ENCODE assay signal across 24 cellular contexts in genomic region chr20:39111359-39112195, GRCh38.
DNase-seq lines count a peak whose midpoint lies in the region; ATAC-seq and TF ChIP-seq lines count a peak whose summit lies in the region.
"Had no signal": no experiment of that assay in that cellular context is flagged by ENCODE, and none has a peak within 500 bp of the region (broad histone marks: within the 10 kb centered on the region; RNA-seq: fewer than 3 reads in every experiment).

No MANE protein-coding gene starts in this region.

- ATAC-seq in body of pancreas: peak; percentile 12
- ATAC-seq: natural killer cell treated with Interleukin-12 subunit alpha and Interleukin-12 subunit beta and Interleukin-15 and Interleukin-18, amount 100 ng/mL, for 72 hours had no signal

- no peak for TF ChIP-seq POLR2A in body of pancreas (IDR thresholded peaks at IDR 0.05)
- TF ChIP-seq POLR2A in transverse colon (IDR thresholded peaks at IDR 0.05): no peak

- TF ChIP-seq CTCF in DOHH2 (IDR thresholded peaks at IDR 0.05; ENCODE audit: low read depth, low read length, poor library complexity, severe bottlenecking) (no peak), Loucy (conservative IDR thresholded peaks at IDR 0.05; ENCODE audit: low read length) (no peak), body of pancreas (IDR thresholded peaks at IDR 0.05) (no peak), neural progenitor cell (IDR thresholded peaks at IDR 0.05) (no peak), transverse colon (IDR thresholded peaks at IDR 0.05) (no peak)

- H3F3A ChIP-seq in DOHH2 (ENCODE audit: control insufficient read depth, insufficient read depth) (no peaks in the 10 kb centered on the region), Loucy (ENCODE audit: low read depth) (no peaks in the 10 kb centered on the region), neural progenitor cell (ENCODE audit: low read depth) (peaks cover 15% of the 10 kb centered on the region)

- no peaks in the 10 kb centered on the region for H3K36me3 Mint-ChIP-seq in neural progenitor cell
- H3K36me3 Mint-ChIP-seq: natural killer cell treated with Interleukin-12 subunit alpha and Interleukin-12 subunit beta and Interleukin-15 and Interleukin-18, amount 100 ng/mL, for 72 hours had no signal

- H3K9me2 ChIP-seq in DOHH2 (replicated peaks; ENCODE audit: control insufficient read depth, low read length) (no peaks in the 10 kb centered on the region), Loucy (replicated peaks; ENCODE audit: low read depth, low read length) (no peaks in the 10 kb centered on the region)

- no peak for TF ChIP-seq EP300 in transverse colon (IDR thresholded peaks at IDR 0.05; ENCODE audit: low read depth)

- in situ Hi-C loops in transverse colon (cut with MboI; ENCODE audit: low pct_ligation_motif_present in 1 of 4, low pct_unique_long_range_greater_than_20kb in 1 of 4, low sequenced_read_pairs in 3 of 4): no loop called here

- WGBS in body of pancreas, 2 donors: 1 to 8% methylated on average over 5 of the region's 5 CpGs
- WGBS in transverse colon (ENCODE audit: low coverage in 1 of 2), 2 donors: 0 to 6% methylated on average over 2 to 4 of the region's 5 CpGs

- H3K4me1 ChIP-seq in DOHH2 (ENCODE audit: control insufficient read depth, low read length) (peaks cover 22% of the 10 kb centered on the region), Loucy (ENCODE audit: insufficient read depth, low read length, poor library complexity, severe bottlenecking) (peaks cover 12% of the 10 kb centered on the region), body of pancreas (peaks cover 5% of the 10 kb centered on the region), neural progenitor cell (peaks cover 43% of the 10 kb centered on the region), transverse colon (no peaks in the 10 kb centered on the region)
- H3K4me1 ChIP-seq: HAP-1, sigmoid colon, uterus had no signal

- H3K27me3 Mint-ChIP-seq in neural progenitor cell (ENCODE audit: insufficient read depth, low read depth): peaks cover 13% of the 10 kb centered on the region

- H2AFZ ChIP-seq in Loucy (ENCODE audit: low read length): peak overlapping the region; percentile 87
- peak overlapping the region; percentile 85 for H2AFZ ChIP-seq in neural progenitor cell (replicated peaks)
- H2AFZ ChIP-seq: PC-9 had no signal

- H3K4me3 ChIP-seq in DOHH2 (ENCODE audit: low read length) (no peak overlapping the region), Loucy (ENCODE audit: low read length, poor library complexity, severe bottlenecking) (peak overlapping the region; percentile 36), body of pancreas (no peak overlapping the region), neural progenitor cell (no peak overlapping the region), transverse colon (no peak overlapping the region)
- H3K4me3 ChIP-seq: HAP-1, lung, mucosa of descending colon, PC-9, sigmoid colon, uterus had no signal

- no peak overlapping the region for H3K27ac Mint-ChIP-seq in neural progenitor cell
- H3K27ac Mint-ChIP-seq: activated CD4-positive, alpha-beta T cell treated with anti-CD3 and anti-CD28 coated beads, Interleukin-2, amount 10 ng/mL, durations not matched to agents 24 days and 14 days; activated T-cell treated with anti-CD3 and anti-CD28 coated beads, Interleukin-2, amount 50 U/mL, for 24 hours; CD4-positive, alpha-beta T cell had no signal

- H3K9ac ChIP-seq in Loucy (ENCODE audit: low read depth, low read length, poor library complexity, severe bottlenecking) (peak overlapping the region; percentile 60), neural progenitor cell (no peak overlapping the region)

- H3K4me2 ChIP-seq in DOHH2 (ENCODE audit: low read length) (peak overlapping the region; percentile 22; the same call in 1 of the 2 replicates), Loucy (ENCODE audit: low read depth, low read length, poor library complexity, severe bottlenecking) (peak overlapping the region; percentile 80), neural progenitor cell (peak overlapping the region; percentile 56)
- H3K4me2 ChIP-seq: PC-9 had no signal

- no peak overlapping the region for H3K4me3 Mint-ChIP-seq in neural progenitor cell
- H3K4me3 Mint-ChIP-seq: activated CD4-positive, alpha-beta T cell treated with anti-CD3 and anti-CD28 coated beads, Interleukin-2, amount 10 ng/mL, durations not matched to agents 24 days and 14 days; activated T-cell treated with anti-CD3 and anti-CD28 coated beads, Interleukin-2, amount 50 U/mL, for 24 hours; CD4-positive, alpha-beta T cell; natural killer cell treated with Interleukin-12 subunit alpha and Interleukin-12 subunit beta and Interleukin-15 and Interleukin-18, amount 100 ng/mL, for 72 hours; T-helper 2 cell treated with Interferon-gamma antibody and Interleukin-4, amounts not matched to agents 5 μg/mL and 100 μg/mL, for 36 hours had no signal

- H3K79me2 ChIP-seq in DOHH2 (ENCODE audit: control insufficient read depth, low read length): no peaks in the 10 kb centered on the region
- no peaks in the 10 kb centered on the region for H3K79me2 ChIP-seq in Loucy (ENCODE audit: insufficient read depth, low read length)
- no peaks in the 10 kb centered on the region for H3K79me2 ChIP-seq in neural progenitor cell (ENCODE audit: low read depth)

- H3K27ac ChIP-seq in DOHH2 (ENCODE audit: low read depth, low read length): no peak overlapping the region
- H3K27ac ChIP-seq in body of pancreas: no peak overlapping the region
- H3K27ac ChIP-seq in neural progenitor cell: no peak overlapping the region
- no peak overlapping the region for H3K27ac ChIP-seq in transverse colon
- H3K27ac ChIP-seq: epithelial cell of prostate, PC-9, sigmoid colon, uterus, WERI-Rb-1 had no signal

- H3K4me1 Mint-ChIP-seq in neural progenitor cell: peaks cover 13% of the 10 kb centered on the region

- H3K36me3 ChIP-seq in DOHH2 (ENCODE audit: control insufficient read depth, low read length): no peaks in the 10 kb centered on the region
- no peaks in the 10 kb centered on the region for H3K36me3 ChIP-seq in Loucy (ENCODE audit: insufficient read depth, low read length)
- H3K36me3 ChIP-seq in body of pancreas (replicated peaks in 1 of 2; ENCODE audit: insufficient read depth in 1 of 2, low read depth in 2 of 2): no peaks in the 10 kb centered on the region
- H3K36me3 ChIP-seq in neural progenitor cell: no peaks in the 10 kb centered on the region
- H3K36me3 ChIP-seq in transverse colon: no peaks in the 10 kb centered on the region
- H3K36me3 ChIP-seq: HAP-1, sigmoid colon, uterus, WERI-Rb-1 had no signal

- DNase-seq in body of pancreas (no peak), neural progenitor cell (ENCODE audit: low spot score) (no peak), NCI-H146 treated with DMSO at 0.1 percent for 48 hours (lab: John Stamatoyannopoulos, UW; ENCODE audit: unreplicated experiment) (no peak), DMS114 treated with DMSO at 0.1 percent for 48 hours (lab: John Stamatoyannopoulos, UW; ENCODE audit: unreplicated experiment) (no peak), transverse colon (no peak)
- no peak for DNase-seq in stimulated activated CD4-positive, alpha-beta T cell treated with anti-CD3 and anti-CD28 coated beads, Interleukin-2, amount 100 ng/mL, for 24 hours
- DNase-seq: activated CD4-positive, alpha-beta T cell treated with anti-CD3 and anti-CD28 coated beads, Interleukin-2, amount 10 ng/mL, durations not matched to agents 24 days and 14 days; activated naive CD4-positive, alpha-beta T cell; activated T-cell treated with anti-CD3 and anti-CD28 coated beads, Interleukin-2, amount 50 U/mL, for 24 hours; CD4-positive, alpha-beta T cell; KG1; sigmoid colon; stimulated activated naive CD4-positive, alpha-beta T cell had no signal

- no peaks in the 10 kb centered on the region for H3K9me3 ChIP-seq in DOHH2 (ENCODE audit: control insufficient read depth, insufficient read depth, low read length)
- no peaks in the 10 kb centered on the region for H3K9me3 ChIP-seq in Loucy (ENCODE audit: insufficient read depth, low read depth, low read length)
- H3K9me3 ChIP-seq in body of pancreas: no peaks in the 10 kb centered on the region
- H3K9me3 ChIP-seq in neural progenitor cell (ENCODE audit: low read depth): no peaks in the 10 kb centered on the region
- H3K9me3 ChIP-seq in transverse colon: no peaks in the 10 kb centered on the region
- H3K9me3 ChIP-seq: HAP-1, mucosa of descending colon, sigmoid colon, uterus had no signal

- peaks cover 1% of the 10 kb centered on the region for H3K9me3 Mint-ChIP-seq in neural progenitor cell
- H3K9me3 Mint-ChIP-seq: activated CD4-positive, alpha-beta T cell treated with anti-CD3 and anti-CD28 coated beads, Interleukin-2, amount 10 ng/mL, durations not matched to agents 24 days and 14 days; activated T-cell treated with anti-CD3 and anti-CD28 coated beads, Interleukin-2, amount 50 U/mL, for 24 hours; CD4-positive, alpha-beta T cell; natural killer cell treated with Interleukin-12 subunit alpha and Interleukin-12 subunit beta and Interleukin-15 and Interleukin-18, amount 100 ng/mL, for 72 hours; T-helper 2 cell treated with Interferon-gamma antibody and Interleukin-4, amounts not matched to agents 5 μg/mL and 100 μg/mL, for 36 hours had no signal

- intact Hi-C loops in body of pancreas (cut with DNase I): no loop called here
- intact Hi-C loops in transverse colon (cut with DNase I; ENCODE audit: low total_unique reads): no loop called here

- no peaks in the 10 kb centered on the region for H4K20me1 ChIP-seq in DOHH2 (ENCODE audit: control insufficient read depth, insufficient read depth, low read depth, low read length)
- no peaks in the 10 kb centered on the region for H4K20me1 ChIP-seq in Loucy (ENCODE audit: insufficient read depth, low read length, poor library complexity, severe bottlenecking)
- no peaks in the 10 kb centered on the region for H4K20me1 ChIP-seq in neural progenitor cell (ENCODE audit: low read depth)

- H3K27me3 ChIP-seq in DOHH2 (ENCODE audit: control insufficient read depth, low read length): peaks cover 12% of the 10 kb centered on the region
- H3K27me3 ChIP-seq in Loucy (ENCODE audit: insufficient read depth, low read length, poor library complexity, severe bottlenecking): no peaks in the 10 kb centered on the region
- H3K27me3 ChIP-seq in body of pancreas: peaks cover 0 to 4% of the 10 kb centered on the region in 2 donors
- H3K27me3 ChIP-seq in neural progenitor cell: no peaks in the 10 kb centered on the region
- H3K27me3 ChIP-seq in transverse colon: peaks cover 46% of the 10 kb centered on the region

Comparison
In these comparisons a context has a peak if more than half of its experiments do, and no peak if none do; other contexts are left out.
1. H3K4me2 ChIP-seq: peak in every context shown above with its lines; median percentile 80 in Loucy; 56 in neural progenitor cell; 22 in DOHH2.